Comparison of ENCODE assay signal across 15 cellular contexts in genomic region chr3:127721536-127721935, GRCh38. TPM values are rescaled to one million over a fixed set of nuclear protein-coding genes. Genes with fewer than 3 reads are reported as not detected.
A peak's percentile ranks its signal among the peaks of the same experiment; 100 is the strongest.
DNase-seq lines count a peak whose midpoint lies in the region; ATAC-seq and TF ChIP-seq lines count a peak whose summit lies in the region.
"Had no signal": no experiment of that assay in that cellular context is flagged by ENCODE, and none has a peak within 500 bp of the region (broad histone marks: within the 10 kb centered on the region; RNA-seq: fewer than 3 reads in every experiment).

No MANE protein-coding gene starts in this region.

- H3K4me3 ChIP-seq in heart right ventricle (no peak overlapping the region), esophagus muscularis mucosa (no peak overlapping the region), sigmoid colon (no peak overlapping the region)

- H3K4me1 ChIP-seq in heart right ventricle (peaks cover 4 to 79% (median 51%) of the 10 kb centered on the region in 9 donors), esophagus muscularis mucosa (peaks cover 24 to 60% (median 43%) of the 10 kb centered on the region in 4 donors), sigmoid colon (peaks cover 0 to 54% (median 32%) of the 10 kb centered on the region in 4 donors)

- WGBS in heart right ventricle, 2 donors = 95 to 96% methylated on average over 5 of the region's 5 CpGs
- WGBS in esophagus muscularis mucosa = 72% methylated on average over 5 of the region's 5 CpGs
- 61 to 82% methylated on average over 5 of the region's 5 CpGs for WGBS in sigmoid colon, 2 donors

- H3K36me3 Mint-ChIP-seq in activated naive CD4-positive, alpha-beta T cell treated with anti-CD3 and anti-CD28 coated beads for 36 hours (ENCODE audit: low read depth) = no peaks in the 10 kb centered on the region

- no peak for DNase-seq in heart right ventricle
- no peak for DNase-seq in Right ventricle myocardium superior
- DNase-seq in esophagus muscularis mucosa (ENCODE audit: extremely low spot score) = no peak
- peak; percentile 36 for DNase-seq in sigmoid colon
- DNase-seq in activated T-cell treated with anti-CD3 and anti-CD28 coated beads, Interleukin-2, amount 50 U/mL, for 1 hour = no peak
- no peak for DNase-seq in activated naive CD4-positive, alpha-beta T cell treated with anti-CD3 and anti-CD28 coated beads for 36 hours
- DNase-seq: COR-L47, EL, NCI-H1048, NCI-H1694, NCI-H226, NCI-H524 treated with DMSO at 0.1 percent for 48 hours, OCI-M1 had no signal

- TF ChIP-seq EP300 in esophagus muscularis mucosa (IDR thresholded peaks at IDR 0.05) (no peak), sigmoid colon (IDR thresholded peaks at IDR 0.05) (no peak)

- CTCF ChIA-PET in activated naive CD4-positive, alpha-beta T cell treated with anti-CD3 and anti-CD28 coated beads for 36 hours (lab: Charles Lee) = no interaction called here

- H3K27me3 ChIP-seq in heart right ventricle (no peaks in the 10 kb centered on the region), esophagus muscularis mucosa (no peaks in the 10 kb centered on the region), sigmoid colon (no peaks in the 10 kb centered on the region)

- no peak overlapping the region for H3K27ac Mint-ChIP-seq in activated naive CD4-positive, alpha-beta T cell treated with anti-CD3 and anti-CD28 coated beads for 36 hours

- no peaks in the 10 kb centered on the region for H3K4me1 Mint-ChIP-seq in activated naive CD4-positive, alpha-beta T cell treated with anti-CD3 and anti-CD28 coated beads for 36 hours (ENCODE audit: low read depth)

- H3K4me3 Mint-ChIP-seq in activated naive CD4-positive, alpha-beta T cell treated with anti-CD3 and anti-CD28 coated beads for 36 hours = no peak overlapping the region

- TF ChIP-seq POLR2A in esophagus muscularis mucosa (IDR thresholded peaks at IDR 0.05; ENCODE audit: low read depth) (no peak), sigmoid colon (IDR thresholded peaks at IDR 0.05) (no peak)

- H3K9me3 Mint-ChIP-seq in activated naive CD4-positive, alpha-beta T cell treated with anti-CD3 and anti-CD28 coated beads for 36 hours = no peaks in the 10 kb centered on the region

- peaks cover 3% of the 10 kb centered on the region for H3K27me3 Mint-ChIP-seq in activated naive CD4-positive, alpha-beta T cell treated with anti-CD3 and anti-CD28 coated beads for 36 hours (ENCODE audit: low read depth)

- intact Hi-C loops in heart right ventricle (cut with DNase I) (no loop called here), Right ventricle myocardium superior (cut with DNase I) (no loop called here), esophagus muscularis mucosa (cut with DNase I) (no loop called here), sigmoid colon (cut with DNase I) (no loop called here)
- intact Hi-C loops in activated naive CD4-positive, alpha-beta T cell treated with anti-CD3 and anti-CD28 coated beads for 36 hours (cut with micrococcal nuclease) = no loop called here

- H3K9me3 ChIP-seq in heart right ventricle (no peaks in the 10 kb centered on the region), esophagus muscularis mucosa (no peaks in the 10 kb centered on the region), sigmoid colon (no peaks in the 10 kb centered on the region)

- ATAC-seq in heart right ventricle (no peak), Right ventricle myocardium superior (ENCODE audit: poor library complexity) (no peak), HG02623 (IDR thresholded peaks at IDR 0.05; ENCODE audit: unreplicated experiment) (no peak)

- no peak for TF ChIP-seq CTCF in heart right ventricle (IDR thresholded peaks at IDR 0.05)
- TF ChIP-seq CTCF in esophagus muscularis mucosa (IDR thresholded peaks at IDR 0.05) = no peak
- TF ChIP-seq CTCF in sigmoid colon (IDR thresholded peaks at IDR 0.05) = no peak

- H3K27ac ChIP-seq in heart right ventricle (peak overlapping the region in 6 of 10 donors; percentile 13 to 99 (median 69)), esophagus muscularis mucosa (replicated peaks in 1 of 4) (peak overlapping the region in 3 of 4 donors; percentile 56 to 75 (median 70)), sigmoid colon (peak overlapping the region in 1 of 4 donors; percentile 75)
- H3K27ac ChIP-seq: KMS-11 had no signal

- peaks cover 0 to 71% (median 17%) of the 10 kb centered on the region in 9 donors for H3K36me3 ChIP-seq in heart right ventricle
- H3K36me3 ChIP-seq in esophagus muscularis mucosa = peaks cover 0 to 56% (median 23%) of the 10 kb centered on the region in 4 donors
- H3K36me3 ChIP-seq in sigmoid colon = peaks cover 0 to 11% (median 0%) of the 10 kb centered on the region in 4 donors

RNA-seq across cellular contexts. Expression of gene ABTB1, which starts 48.8 kb away (rescaled TPM):
- total RNA-seq in heart right ventricle = 10 to 100 TPM; 19.6 to 47.9 (median 23.9) TPM
- 10 to 100 TPM; 36.0 to 56.3 TPM for polyA plus RNA-seq in heart right ventricle
- 33.0 TPM for total RNA-seq in Right ventricle myocardium superior
- total RNA-seq in esophagus muscularis mucosa = 10 to 100 TPM; 21.7 to 44.4 (median 40.6) TPM
- total RNA-seq in sigmoid colon = 10 to 100 TPM; 33.5 to 75.3 (median 49.1) TPM
- 10 to 100 TPM; 18.0 to 36.5 (median 24.6) TPM for polyA plus RNA-seq in sigmoid colon
- total RNA-seq in activated naive CD4-positive, alpha-beta T cell treated with anti-CD3 and anti-CD28 coated beads for 36 hours = 10 to 100 TPM; 10.6 to 13.5 TPM
